9 cellular contexts compared by ENCODE assay signal in genomic region chr9:133357656-133358055, GRCh38. TPM values are rescaled to one million over a fixed set of nuclear protein-coding genes. Genes with fewer than 3 reads are reported as not detected.
DNase-seq lines count a peak whose midpoint lies in the region; ATAC-seq and TF ChIP-seq lines count a peak whose summit lies in the region.
"Had no signal": no experiment of that assay in that cellular context is flagged by ENCODE, and none has a peak within 500 bp of the region (broad histone marks: within the 10 kb centered on the region; RNA-seq: fewer than 3 reads in every experiment).

No MANE protein-coding gene starts in this region.

- CTCF ChIA-PET in Caco-2 (lab: Charles Lee) = interaction anchor here (0.9 to 1.8 kb wide), 7 partner anchors 8 to 170 kb away, joined by 3 to 9 read pairs (median 3); partner anchors contain the start of genes MED22 and RPL7A

- no peak overlapping the region for H3K27ac Mint-ChIP-seq in Caco-2 (ENCODE audit: unreplicated experiment)
- peak overlapping the region; percentile 87 for H3K27ac Mint-ChIP-seq in central memory CD8-positive, alpha-beta T cell (ENCODE audit: low read depth)
- H3K27ac Mint-ChIP-seq in nephron progenitor cell = no peak overlapping the region

- H3K4me1 ChIP-seq in Caco-2 = peaks cover 14% of the 10 kb centered on the region
- peaks cover 40% of the 10 kb centered on the region for H3K4me1 ChIP-seq in Karpas-422 (ENCODE audit: low read length)

- H3K4me3 ChIP-seq in Caco-2 (ENCODE audit: low read depth, low read length) = peak overlapping the region; percentile 62
- peak overlapping the region; percentile 93 for H3K4me3 ChIP-seq in Karpas-422 (ENCODE audit: low read length)

- intact Hi-C loops in Caco-2 (cut with micrococcal nuclease; ENCODE audit: unreplicated experiment) = loop anchor here (2.0 kb wide), 2 partner anchors 19 to 37 kb away; partner anchors contain the start of genes STKLD1 and SURF4

- H3K27me3 ChIP-seq in Caco-2 (replicated peaks; ENCODE audit: control insufficient read depth, insufficient read depth, low read length) = no peaks in the 10 kb centered on the region
- no peaks in the 10 kb centered on the region for H3K27me3 ChIP-seq in Karpas-422 (ENCODE audit: low read length)

- peak overlapping the region; percentile 82 for H3K4me2 ChIP-seq in Karpas-422 (ENCODE audit: low read depth, low read length, poor library complexity, severe bottlenecking)

- TF ChIP-seq CTCF in Caco-2 (IDR thresholded peaks at IDR 0.05; ENCODE audit: insufficient read depth in 1 of 2, low read depth in 1 of 2, low read length in 1 of 2, severe bottlenecking in 1 of 2, unreplicated experiment in 1 of 2) (no peak), nephron progenitor cell (IDR thresholded peaks at IDR 0.05) (no peak)

- H3K36me3 ChIP-seq in Caco-2 (ENCODE audit: control insufficient read depth, insufficient read depth, low read length) (peaks cover 5% of the 10 kb centered on the region), Karpas-422 (ENCODE audit: insufficient read depth, low read length) (peaks cover 10% of the 10 kb centered on the region; the same call in 1 of the 2 replicates)

- H3K27me3 Mint-ChIP-seq in Caco-2 (ENCODE audit: insufficient read depth, unreplicated experiment) (no peaks in the 10 kb centered on the region), nephron progenitor cell (ENCODE audit: low read depth, poor library complexity) (no peaks in the 10 kb centered on the region)
- no peaks in the 10 kb centered on the region for H3K27me3 Mint-ChIP-seq in central memory CD8-positive, alpha-beta T cell

- H3K9me3 Mint-ChIP-seq in Caco-2 (ENCODE audit: unreplicated experiment) (no peaks in the 10 kb centered on the region), nephron progenitor cell (no peaks in the 10 kb centered on the region)
- no peaks in the 10 kb centered on the region for H3K9me3 Mint-ChIP-seq in central memory CD8-positive, alpha-beta T cell

- no peaks in the 10 kb centered on the region for H3K9me2 ChIP-seq in Karpas-422 (replicated peaks; ENCODE audit: insufficient read depth, low read length)

- no peak for ATAC-seq in central memory CD8-positive, alpha-beta T cell (replicated peaks; ENCODE audit: extremely low read depth, poor library complexity, severe bottlenecking)
- ATAC-seq in HG02798 (IDR thresholded peaks at IDR 0.05; ENCODE audit: poor library complexity, unreplicated experiment) = no peak

- no peak overlapping the region for H2AFZ ChIP-seq in Karpas-422 (ENCODE audit: low read length)

- peaks cover 93% of the 10 kb centered on the region for H3K36me3 Mint-ChIP-seq in Caco-2 (ENCODE audit: insufficient read depth, unreplicated experiment)
- peaks cover 37% of the 10 kb centered on the region for H3K36me3 Mint-ChIP-seq in central memory CD8-positive, alpha-beta T cell (ENCODE audit: insufficient read depth)
- peaks cover 25% of the 10 kb centered on the region for H3K36me3 Mint-ChIP-seq in nephron progenitor cell (ENCODE audit: low read depth)

- peak overlapping the region; percentile 86 for H3K4me3 Mint-ChIP-seq in Caco-2 (ENCODE audit: unreplicated experiment)
- peak overlapping the region; percentile 83 for H3K4me3 Mint-ChIP-seq in central memory CD8-positive, alpha-beta T cell
- peak overlapping the region; percentile 77 for H3K4me3 Mint-ChIP-seq in nephron progenitor cell

- H4K20me1 ChIP-seq in Karpas-422 (ENCODE audit: insufficient read depth, low read depth, low read length) = 0 out of 2 replicates have a peak, but pooled peaks cover under 1% of the 10 kb centered on the region

- H3K4me1 Mint-ChIP-seq in Caco-2 (ENCODE audit: low read depth, unreplicated experiment) (peaks cover 20% of the 10 kb centered on the region), nephron progenitor cell (peaks cover 21% of the 10 kb centered on the region)
- H3K4me1 Mint-ChIP-seq in central memory CD8-positive, alpha-beta T cell = peaks cover 46% of the 10 kb centered on the region

- peak overlapping the region; percentile 87 for H3K9ac ChIP-seq in Karpas-422 (ENCODE audit: low read length)

- H3K79me2 ChIP-seq in Karpas-422 (ENCODE audit: low read length) = peaks cover 20% of the 10 kb centered on the region

- no peaks in the 10 kb centered on the region for H3K9me3 ChIP-seq in Caco-2
- no peaks in the 10 kb centered on the region for H3K9me3 ChIP-seq in Karpas-422 (ENCODE audit: low read length)

- POLR2A ChIA-PET in Caco-2 (lab: Charles Lee) = no interaction called here

- DNase-seq in Caco-2 (no peak), Karpas-422 (no peak), nephron progenitor cell (no peak), amygdala (lab: John Stamatoyannopoulos, UW) (no peak), medulla oblongata (ENCODE audit: extremely low spot score) (no peak)
- no peak for DNase-seq in central memory CD8-positive, alpha-beta T cell (ENCODE audit: low spot score in 2 of 2)
- DNase-seq: activated effector memory CD4-positive, alpha-beta T cell treated with Interleukin-2 at 50 U/mL for 16 hours; NCI-H1930 had no signal

- no peak overlapping the region for H3K27ac ChIP-seq in Karpas-422 (ENCODE audit: low read length)

- no TSS peak for BruUV-seq in Caco-2 (replicated peaks; lab: Mats Ljungman, UMichigan)

RNA-seq across cellular contexts. Expression of gene SURF2, which starts 1.3 kb away (rescaled TPM):
- total RNA-seq in Caco-2 (2022) = 32.3 and 34.4 TPM in 2 replicates
- 20.0 and 52.9 TPM in 2 replicates for total RNA-seq in Karpas-422 (2014; rRNA removed; shearing (Covaris generic); ENCODE audit: low replicate concordance)

RNA-seq across cellular contexts. Expression of gene SURF1, which starts 1.4 kb away (rescaled TPM):
- 54.9 and 57.5 TPM in 2 replicates for total RNA-seq in Caco-2 (2022)
- 35.6 and 40.0 TPM in 2 replicates for total RNA-seq in Karpas-422 (2014; rRNA removed; shearing (Covaris generic); ENCODE audit: low replicate concordance)

RNA-seq across cellular contexts. Expression of gene RPL7A, which starts 9.6 kb away (rescaled TPM):
- total RNA-seq in Caco-2 (2022) = 1,995 and 2,182 TPM in 2 replicates
- total RNA-seq in Karpas-422 (2014; rRNA removed; shearing (Covaris generic); ENCODE audit: low replicate concordance) = 2,407 and 2,991 TPM in 2 replicates

RNA-seq across cellular contexts. Expression of gene MED22, which starts 9.7 kb away (rescaled TPM):
- 60.1 and 65.6 TPM in 2 replicates for total RNA-seq in Caco-2 (2022)
- total RNA-seq in Karpas-422 (2014; rRNA removed; shearing (Covaris generic); ENCODE audit: low replicate concordance) = 13.6 and 30.6 TPM in 2 replicates

RNA-seq across cellular contexts. Expression of gene SURF4, which starts 18.2 kb away (rescaled TPM):
- 239 and 253 TPM in 2 replicates for total RNA-seq in Caco-2 (2022)
- total RNA-seq in Karpas-422 (2014; rRNA removed; shearing (Covaris generic); ENCODE audit: low replicate concordance) = 81.1 and 84.1 TPM in 2 replicates
